Comparison of ENCODE assay signal across 9 cellular contexts in genomic region chr4:89298788-89299152, GRCh38. TPM values are rescaled to one million over a fixed set of nuclear protein-coding genes. Genes with fewer than 3 reads are reported as not detected.
A peak's percentile ranks its signal among the peaks of the same experiment; 100 is the strongest.
DNase-seq lines count a peak whose midpoint lies in the region; ATAC-seq and TF ChIP-seq lines count a peak whose summit lies in the region.
"Had no signal": no experiment of that assay in that cellular context is flagged by ENCODE, and none has a peak within 500 bp of the region (broad histone marks: within the 10 kb centered on the region; RNA-seq: fewer than 3 reads in every experiment).

No MANE protein-coding gene starts in this region.

- no peaks in the 10 kb centered on the region for H3K9me3 Mint-ChIP-seq in activated T-cell treated with anti-CD3 and anti-CD28 coated beads, Interleukin-2, amount 50 U/mL, for 4 hours

- H3K4me3 ChIP-seq in fibroblast of villous mesenchyme (ENCODE audit: low read depth, low read length) = no peak overlapping the region
- peak overlapping the region; percentile 55 for H3K4me3 ChIP-seq in thoracic aorta
- H3K4me3 ChIP-seq: SJCRH30 had no signal

- peaks cover 5% of the 10 kb centered on the region for H3K36me3 Mint-ChIP-seq in activated T-cell treated with anti-CD3 and anti-CD28 coated beads, Interleukin-2, amount 50 U/mL, for 4 hours (ENCODE audit: insufficient read depth)

- H3K4me3 Mint-ChIP-seq in activated T-cell treated with anti-CD3 and anti-CD28 coated beads, Interleukin-2, amount 50 U/mL, for 4 hours = peak overlapping the region; percentile 94

- no peak for TF ChIP-seq CTCF in fibroblast of villous mesenchyme (IDR thresholded peaks at IDR 0.05; ENCODE audit: insufficient read depth, low read depth, low read length)
- no peak for TF ChIP-seq CTCF in thoracic aorta (IDR thresholded peaks at IDR 0.05)

- H3K27ac ChIP-seq in thoracic aorta = no peak overlapping the region
- H3K27ac ChIP-seq: SJCRH30 had no signal

- peaks cover 86% of the 10 kb centered on the region for H3K4me1 Mint-ChIP-seq in activated T-cell treated with anti-CD3 and anti-CD28 coated beads, Interleukin-2, amount 50 U/mL, for 4 hours (ENCODE audit: low read depth)

- H3K27me3 Mint-ChIP-seq in activated T-cell treated with anti-CD3 and anti-CD28 coated beads, Interleukin-2, amount 50 U/mL, for 4 hours (ENCODE audit: low read depth) = no peaks in the 10 kb centered on the region

- H3K9me3 ChIP-seq in thoracic aorta = no peaks in the 10 kb centered on the region
- H3K9me3 ChIP-seq: SJCRH30 had no signal

- H3K27me3 ChIP-seq in thoracic aorta (replicated peaks; ENCODE audit: insufficient read depth) = no peaks in the 10 kb centered on the region
- H3K27me3 ChIP-seq: SJCRH30 had no signal

- H3K36me3 ChIP-seq in thoracic aorta = no peaks in the 10 kb centered on the region
- H3K36me3 ChIP-seq: SJCRH30 had no signal

- peaks cover 4 to 7% of the 10 kb centered on the region in 2 donors for H3K4me1 ChIP-seq in thoracic aorta (ENCODE audit: control insufficient read depth in 1 of 2, low read depth in 2 of 2)
- H3K4me1 ChIP-seq: SJCRH30 had no signal

- no peak for DNase-seq in activated T-cell treated with anti-CD3 and anti-CD28 coated beads, Interleukin-2, amount 50 U/mL, for 4 hours
- no peak for DNase-seq in activated T-cell treated with anti-CD3 and anti-CD28 coated beads, Interleukin-2, amount 50 U/mL, for 48 hours
- peak; percentile 3 for DNase-seq in RPMI7951 (ENCODE audit: low read depth)
- peak; percentile 45 for DNase-seq in fibroblast of villous mesenchyme (ENCODE audit: low read depth)
- DNase-seq in thoracic aorta (ENCODE audit: low spot score) = no peak

- ATAC-seq in activated T-cell treated with anti-CD3 and anti-CD28 coated beads, Interleukin-2, amount 50 U/mL, for 4 hours = no peak
- ATAC-seq in thoracic aorta (ENCODE audit: insufficient number of reproducible peaks, low FRiP score, low read depth) (no peak), HG03460 (IDR thresholded peaks at IDR 0.05; ENCODE audit: unreplicated experiment) (no peak), GM19395 (IDR thresholded peaks at IDR 0.05; ENCODE audit: unreplicated experiment) (no peak), HG03108 (IDR thresholded peaks at IDR 0.05; ENCODE audit: unreplicated experiment) (no peak)

RNA-seq across cellular contexts. Expression of gene GPRIN3, which starts 8.8 kb away (rescaled TPM):
- total RNA-seq in activated T-cell treated with anti-CD3 and anti-CD28 coated beads, Interleukin-2, amount 50 U/mL, for 4 hours = 10 to 100 TPM in 2 of 3 donors, 1 to 10 TPM in 1; 7.4 to 13.2 (median 10.6) TPM
- not detected in 2 replicates for total RNA-seq in RPMI7951 (2014; rRNA removed; shearing (Covaris generic))
- total RNA-seq in fibroblast of villous mesenchyme (0.43 and 0.64 TPM in 2 replicates), thoracic aorta (1 to 10 TPM; 5.7 to 9.0 TPM)

Comparison
In these comparisons a context has a peak if more than half of its experiments do, and no peak if none do; other contexts are left out.
1. DNase-seq: peak in RPMI7951 (single experiment) and fibroblast of villous mesenchyme (single experiment); none in activated T-cell treated with anti-CD3 and anti-CD28 coated beads, Interleukin-2, amount 50 U/mL, for 4 hours (single experiment), activated T-cell treated with anti-CD3 and anti-CD28 coated beads, Interleukin-2, amount 50 U/mL, for 48 hours (0 of 2) and thoracic aorta (single experiment).